17 cellular contexts compared by ENCODE assay signal in genomic region chr10:36602374-36602773, GRCh38.
DNase-seq lines count a peak whose midpoint lies in the region; ATAC-seq and TF ChIP-seq lines count a peak whose summit lies in the region.
"Had no signal": no experiment of that assay in that cellular context is flagged by ENCODE, and none has a peak within 500 bp of the region (broad histone marks: within the 10 kb centered on the region; RNA-seq: fewer than 3 reads in every experiment).

No MANE protein-coding gene starts in this region.

- BruUV-seq in PC-3 (replicated peaks; lab: Mats Ljungman, UMichigan) = no TSS peak

- H3K4me1 ChIP-seq in PC-3 (ENCODE audit: insufficient read depth, low read length) (peaks cover 47% of the 10 kb centered on the region), osteoblast (ENCODE audit: insufficient read depth, low read length) (peaks cover 12% of the 10 kb centered on the region)
- H3K4me1 ChIP-seq: vagina had no signal

- H3K4me2 ChIP-seq in PC-3 (ENCODE audit: low read length) (peak overlapping the region; percentile 49), osteoblast (ENCODE audit: insufficient read depth, low read length) (peak overlapping the region; percentile 43)

- peak; percentile 71 for ATAC-seq in PC-3
- ATAC-seq: GM12878 had no signal

- no peaks in the 10 kb centered on the region for H3K9me2 ChIP-seq in PC-3 (replicated peaks; ENCODE audit: low read length)

- POLR2A ChIA-PET in PC-3 (lab: Charles Lee; ENCODE audit: unreplicated experiment) = no interaction called here

- H3K9ac ChIP-seq in PC-3 (ENCODE audit: low read length) = peak overlapping the region; percentile 1; the same call in 1 of the 2 replicates

- no peaks in the 10 kb centered on the region for H3K27me3 ChIP-seq in PC-3 (ENCODE audit: low read length)
- H3K27me3 ChIP-seq in osteoblast (ENCODE audit: insufficient read depth, low read length) = no peaks in the 10 kb centered on the region
- H3K27me3 ChIP-seq: neutrophil, vagina had no signal

- H3K4me3 ChIP-seq in PC-3 (ENCODE audit: low read length) (peak overlapping the region; percentile 2; the same call in 1 of the 2 replicates), osteoblast (ENCODE audit: insufficient read depth, low read length) (no peak overlapping the region)
- H3K4me3 ChIP-seq: GM12878, vagina had no signal

- H2AFZ ChIP-seq in PC-3 (ENCODE audit: low read length) (peak overlapping the region; percentile 3), osteoblast (ENCODE audit: low read length) (no peak overlapping the region)

- H3K27ac ChIP-seq in PC-3 (ENCODE audit: low read length) (peak overlapping the region; percentile 30), osteoblast (ENCODE audit: low read depth, low read length) (no peak overlapping the region)
- H3K27ac ChIP-seq: neutrophil, vagina had no signal

- no peaks in the 10 kb centered on the region for H3K9me3 ChIP-seq in PC-3 (ENCODE audit: low read length)
- no peaks in the 10 kb centered on the region for H3K9me3 ChIP-seq in osteoblast (ENCODE audit: low read depth, low read length)
- H3K9me3 ChIP-seq: neutrophil, vagina had no signal

- CTCF ChIA-PET in PC-3 (lab: Charles Lee) = no interaction called here

- H4K20me1 ChIP-seq in PC-3 (ENCODE audit: low read length) = no peaks in the 10 kb centered on the region
- H4K20me1 ChIP-seq in osteoblast (ENCODE audit: insufficient read depth, low read length) = no peaks in the 10 kb centered on the region

- peaks cover 5% of the 10 kb centered on the region for H3F3A ChIP-seq in PC-3 (ENCODE audit: low read length, unreplicated experiment)

- no peak for TF ChIP-seq CTCF in PC-3 (conservative IDR thresholded peaks at IDR 0.05; ENCODE audit: low read depth, low read length)
- TF ChIP-seq CTCF in osteoblast (IDR thresholded peaks at IDR 0.05; ENCODE audit: extremely low read depth, low read depth, low read length) = no peak

- H3K79me2 ChIP-seq in PC-3 (ENCODE audit: low read length) (no peaks in the 10 kb centered on the region), osteoblast (ENCODE audit: insufficient read depth, low read length) (no peaks in the 10 kb centered on the region)

- intact Hi-C loops in PC-3 (cut with micrococcal nuclease) = loop anchor here (1.0 to 10.0 kb wide), 3 partner anchors 27 to 968 kb away; no protein-coding TSS in a partner anchor

- H3K36me3 ChIP-seq in PC-3 (ENCODE audit: low read depth, low read length) (no peaks in the 10 kb centered on the region), osteoblast (ENCODE audit: insufficient read depth, low read length) (no peaks in the 10 kb centered on the region)
- H3K36me3 ChIP-seq: neutrophil, vagina had no signal

- DNase-seq in AG20443 (ENCODE audit: low spot score) = peak; percentile 51
- peak; percentile 98 for DNase-seq in PC-3
- peak; percentile 74 for DNase-seq in dedifferentiated amniotic fluid mesenchymal stem cell (ENCODE audit: extremely low spot score)
- peak; percentile 88 for DNase-seq in osteoblast (ENCODE audit: insufficient read length, low spot score, missing footprints)
- no peak for DNase-seq in SK-N-DZ (ENCODE audit: low spot score)
- DNase-seq in effector CD8-positive, alpha-beta T cell (lab: John Stamatoyannopoulos, UW) = no peak
- no peak for DNase-seq in medulla oblongata (ENCODE audit: extremely low spot score)
- no peak for DNase-seq in MV-4-11 (lab: John Stamatoyannopoulos, UW)
- DNase-seq: activated B cell treated with CpG ODN at 0.5 μM for 24 hours; activated gamma-delta T cell; CD4-positive, CD25-positive, alpha-beta regulatory T cell; KBM-7; kidney glomerular epithelial cell; NCI-H1694 had no signal

Comparison
In these comparisons a context has a peak if more than half of its experiments do, and no peak if none do; other contexts are left out.
1. DNase-seq: peak in AG20443 (single experiment), PC-3 (single experiment), dedifferentiated amniotic fluid mesenchymal stem cell (single experiment) and osteoblast (single experiment); none in SK-N-DZ (single experiment), effector CD8-positive, alpha-beta T cell (single experiment), medulla oblongata (single experiment) and MV-4-11 (single experiment).